Comparison of ENCODE assay signal across 9 cellular contexts in genomic region chr12:120649442-120650248, GRCh38. TPM values are rescaled to one million over a fixed set of nuclear protein-coding genes. Genes with fewer than 3 reads are reported as not detected.
DNase-seq lines count a peak whose midpoint lies in the region; ATAC-seq and TF ChIP-seq lines count a peak whose summit lies in the region.
"Had no signal": no experiment of that assay in that cellular context is flagged by ENCODE, and none has a peak within 500 bp of the region (broad histone marks: within the 10 kb centered on the region; RNA-seq: fewer than 3 reads in every experiment).

No MANE protein-coding gene starts in this region.

- H3K27me3 Mint-ChIP-seq in activated CD8-positive, alpha-beta memory T cell treated with anti-CD3 and anti-CD28 coated beads, Interleukin-2, amount 10 ng/mL, durations not matched to agents 7 days and 5 days = peaks cover 64% of the 10 kb centered on the region
- H3K27me3 Mint-ChIP-seq in T-helper 17 cell = peaks cover 90% of the 10 kb centered on the region

- no peaks in the 10 kb centered on the region for H3K9me3 ChIP-seq in T-helper 17 cell (ENCODE audit: control insufficient read depth, low read length, poor library complexity, severe bottlenecking)
- no peaks in the 10 kb centered on the region for H3K9me3 ChIP-seq in iPS-18a (ENCODE audit: control insufficient read depth, low read depth, low read length)
- no peaks in the 10 kb centered on the region for H3K9me3 ChIP-seq in transverse colon

- H3K27ac ChIP-seq in iPS-18a (ENCODE audit: low read length) = no peak overlapping the region
- H3K27ac ChIP-seq in transverse colon = peak overlapping the region; percentile 26 to 67 (median 64)

- ATAC-seq in activated CD8-positive, alpha-beta memory T cell treated with anti-CD3 and anti-CD28 coated beads, Interleukin-2, amount 10 ng/mL, durations not matched to agents 7 days and 5 days = no peak
- ATAC-seq in T-helper 17 cell (peak; percentile 3), HG02763 (IDR thresholded peaks at IDR 0.05; ENCODE audit: unreplicated experiment) (no peak)

- in situ Hi-C loops in transverse colon (cut with MboI; ENCODE audit: low pct_ligation_motif_present in 1 of 4, low pct_unique_long_range_greater_than_20kb in 1 of 4, low sequenced_read_pairs in 3 of 4) = loop anchor here (5.0 to 25.0 kb wide), 5 partner anchors 63 to 313 kb away; partner anchors contain the start of genes UNC119B (in 3 of the 4) and POP5 (in 2 of the 4)

- H3K4me1 Mint-ChIP-seq in activated CD8-positive, alpha-beta memory T cell treated with anti-CD3 and anti-CD28 coated beads, Interleukin-2, amount 10 ng/mL, durations not matched to agents 7 days and 5 days = peaks cover 20% of the 10 kb centered on the region
- H3K4me1 Mint-ChIP-seq in T-helper 17 cell = peaks cover 14% of the 10 kb centered on the region

- TF ChIP-seq POLR2A in transverse colon (IDR thresholded peaks at IDR 0.05) = no peak

- intact Hi-C loops in transverse colon (cut with DNase I; ENCODE audit: low total_unique reads) = loop anchor here (5.0 kb wide), 3 partner anchors 63 to 323 kb away; partner anchors contain the start of genes POP5 and UNC119B

- H3K4me1 ChIP-seq in iPS-18a (ENCODE audit: control insufficient read depth, low read depth, low read length) = peaks cover 3% of the 10 kb centered on the region
- peaks cover 0 to 21% (median 13%) of the 10 kb centered on the region in 4 donors for H3K4me1 ChIP-seq in transverse colon

- H3K36me3 Mint-ChIP-seq in activated CD8-positive, alpha-beta memory T cell treated with anti-CD3 and anti-CD28 coated beads, Interleukin-2, amount 10 ng/mL, durations not matched to agents 7 days and 5 days = no peaks in the 10 kb centered on the region
- H3K36me3 Mint-ChIP-seq in T-helper 17 cell (ENCODE audit: low read depth) = peaks cover 3% of the 10 kb centered on the region

- H3K27me3 ChIP-seq in iPS-18a (ENCODE audit: control insufficient read depth, insufficient read depth, low read length) (no peaks in the 10 kb centered on the region), transverse colon (peaks cover 19% of the 10 kb centered on the region)

- TF ChIP-seq CTCF in transverse colon (IDR thresholded peaks at IDR 0.05) = peak in 2 of 5 experiments; percentile 16 to 35

- TF ChIP-seq EP300 in transverse colon (IDR thresholded peaks at IDR 0.05; ENCODE audit: low read depth) = no peak

- CTCF ChIA-PET in activated CD8-positive, alpha-beta memory T cell treated with anti-CD3 and anti-CD28 coated beads, Interleukin-2, amount 10 ng/mL, durations not matched to agents 7 days and 5 days (lab: Charles Lee) = interaction anchor here (0.5 to 6.3 kb wide), 50 partner anchors 9 to 462 kb away, joined by 3 to 114 read pairs (median 5); partner anchors contain the start of genes ACADS, CABP1, GATC and MLEC

- H3K36me3 ChIP-seq in iPS-18a (ENCODE audit: control insufficient read depth, low read depth, low read length) (no peaks in the 10 kb centered on the region), transverse colon (no peaks in the 10 kb centered on the region)

- H3K9me3 Mint-ChIP-seq in activated CD8-positive, alpha-beta memory T cell treated with anti-CD3 and anti-CD28 coated beads, Interleukin-2, amount 10 ng/mL, durations not matched to agents 7 days and 5 days (ENCODE audit: low read depth) = no peaks in the 10 kb centered on the region
- H3K9me3 Mint-ChIP-seq: naive thymus-derived CD8-positive, alpha-beta T cell had no signal

- no peak for DNase-seq in activated CD8-positive, alpha-beta memory T cell treated with anti-CD3 and anti-CD28 coated beads, Interleukin-2, amount 10 ng/mL, durations not matched to agents 7 days and 5 days
- no peak for DNase-seq in activated CD8-positive, alpha-beta memory T cell treated with anti-CD3 and anti-CD28 coated beads for 24 hours
- DNase-seq in T-helper 17 cell = no peak
- no peak for DNase-seq in transverse colon
- no peak for DNase-seq in NCI-H187 treated with DMSO at 0.1 percent for 48 hours (lab: John Stamatoyannopoulos, UW)
- DNase-seq in RKO (ENCODE audit: low spot score) = no peak

- H3K4me3 ChIP-seq in iPS-18a (ENCODE audit: low read length) (peak overlapping the region; percentile 54), transverse colon (peak overlapping the region in 3 of 4 donors; percentile 7 to 39 (median 25))

- H3K9ac ChIP-seq in iPS-18a (ENCODE audit: low read length) = no peak overlapping the region

- WGBS in transverse colon (ENCODE audit: low coverage in 1 of 2), 2 donors = 18 to 24% methylated on average over 6 to 28 of the region's 33 CpGs

- H3K27ac Mint-ChIP-seq in activated CD8-positive, alpha-beta memory T cell treated with anti-CD3 and anti-CD28 coated beads, Interleukin-2, amount 10 ng/mL, durations not matched to agents 7 days and 5 days = no peak overlapping the region
- peak overlapping the region; percentile 34 for H3K27ac Mint-ChIP-seq in T-helper 17 cell

- H3K4me3 Mint-ChIP-seq in activated CD8-positive, alpha-beta memory T cell treated with anti-CD3 and anti-CD28 coated beads, Interleukin-2, amount 10 ng/mL, durations not matched to agents 7 days and 5 days = peak overlapping the region; percentile 30
- no peak overlapping the region for H3K4me3 Mint-ChIP-seq in T-helper 17 cell

RNA-seq across cellular contexts. Expression of gene CABP1, which starts 9.2 kb away (rescaled TPM):
- not detected for total RNA-seq in activated CD8-positive, alpha-beta memory T cell treated with anti-CD3 and anti-CD28 coated beads, Interleukin-2, amount 10 ng/mL, durations not matched to agents 7 days and 5 days
- total RNA-seq in T-helper 17 cell = not detected
- 1 to 10 TPM in 2 of 4 donors, under 1 TPM in 1, not detected in 1; 0.60 to 7.5 (median 4.4) TPM for total RNA-seq in transverse colon

RNA-seq across cellular contexts. Expression of gene MLEC, which starts 37.3 kb away (rescaled TPM):
- total RNA-seq in activated CD8-positive, alpha-beta memory T cell treated with anti-CD3 and anti-CD28 coated beads, Interleukin-2, amount 10 ng/mL, durations not matched to agents 7 days and 5 days = 10 to 100 TPM; 74.5 to 96.2 TPM
- total RNA-seq in T-helper 17 cell (10 to 100 TPM; 21.8 to 31.0 TPM), transverse colon (100 to 1,000 TPM in 3 of 4 donors, 10 to 100 TPM in 1; 75.6 to 153 (median 130) TPM)
